ENCODE assay signal across 1 cellular context in the genomic region with DNA sequence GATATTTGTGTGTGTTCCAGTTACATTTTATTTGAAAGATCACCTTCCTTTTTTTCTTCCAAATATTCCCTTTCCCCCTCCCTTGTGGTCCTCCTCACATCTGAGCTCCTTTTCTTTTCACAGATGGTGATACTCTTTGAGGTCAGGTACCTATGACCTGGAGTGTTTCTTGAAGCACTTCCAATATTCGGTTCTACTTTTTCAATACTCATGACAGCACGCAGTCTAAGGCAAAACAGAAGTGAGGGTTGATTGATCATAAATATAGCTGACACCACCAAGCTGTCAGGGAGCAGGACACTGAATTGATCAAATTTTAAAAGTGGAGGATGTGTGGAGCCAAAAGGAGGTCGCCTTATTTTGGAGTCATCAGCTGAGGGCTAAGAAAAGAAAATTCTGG.
TF ChIP-seq lines count a peak whose summit lies in the region.

No MANE protein-coding gene starts in this region.

TF ChIP-seq in A549, 52 proteins besides CTCF, POLR2A, EP300 and RAD21 (continued from another document):
- TF ChIP-seq, protein P1, sequence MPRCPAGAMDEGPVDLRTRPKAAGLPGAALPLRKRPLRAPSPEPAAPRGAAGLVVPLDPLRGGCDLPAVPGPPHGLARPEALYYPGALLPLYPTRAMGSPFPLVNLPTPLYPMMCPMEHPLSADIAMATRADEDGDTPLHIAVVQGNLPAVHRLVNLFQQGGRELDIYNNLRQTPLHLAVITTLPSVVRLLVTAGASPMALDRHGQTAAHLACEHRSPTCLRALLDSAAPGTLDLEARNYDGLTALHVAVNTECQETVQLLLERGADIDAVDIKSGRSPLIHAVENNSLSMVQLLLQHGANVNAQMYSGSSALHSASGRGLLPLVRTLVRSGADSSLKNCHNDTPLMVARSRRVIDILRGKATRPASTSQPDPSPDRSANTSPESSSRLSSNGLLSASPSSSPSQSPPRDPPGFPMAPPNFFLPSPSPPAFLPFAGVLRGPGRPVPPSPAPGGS (IDR thresholded peaks at IDR 0.05): no peak
- TF ChIP-seq SMC3 (IDR thresholded peaks at IDR 0.05) (no peak), HOXA7 (CRISPR knock-in tag; IDR thresholded peaks at IDR 0.05) (no peak)
